Comparison of ENCODE assay signal across 8 cellular contexts in genomic region chr9:137302176-137303030, GRCh38. TPM values are rescaled to one million over a fixed set of nuclear protein-coding genes. Genes with fewer than 3 reads are reported as not detected.
DNase-seq lines count a peak whose midpoint lies in the region; TF ChIP-seq lines count a peak whose summit lies in the region.

A gene with protein sequence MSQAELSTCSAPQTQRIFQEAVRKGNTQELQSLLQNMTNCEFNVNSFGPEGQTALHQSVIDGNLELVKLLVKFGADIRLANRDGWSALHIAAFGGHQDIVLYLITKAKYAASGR (minus strand): TSS chr9:137302271. CDS start chr9:137301928, 343 bp downstream.

- 0 out of 2 replicates have a peak, but pooled peaks cover 1% of the 10 kb centered on the region for H3F3A ChIP-seq in SU-DHL-6 (ENCODE audit: insufficient read depth)

- peaks cover 90% of the 10 kb centered on the region for H3K4me1 ChIP-seq in left ventricle myocardium inferior
- peaks cover 39% of the 10 kb centered on the region for H3K4me1 ChIP-seq in prostate gland (replicated peaks)

- H3K4me3 ChIP-seq in SU-DHL-6 (ENCODE audit: insufficient read depth, low read length, poor library complexity, severe bottlenecking) = peak within 1 kb of the TSS; percentile 25
- H3K4me3 ChIP-seq in left ventricle myocardium inferior = peak within 1 kb of the TSS; percentile 80
- H3K4me3 ChIP-seq in prostate gland = peak within 1 kb of the TSS; percentile 40 to 55

- peak within 1 kb of the TSS; percentile 39 for H3K4me2 ChIP-seq in SU-DHL-6 (ENCODE audit: low read depth, low read length, poor library complexity, severe bottlenecking)

- POLR2A ChIA-PET in GM10248 (lab: Yijun Ruan, JAX) = interaction anchor here (0.5 to 2.4 kb wide), 17 partner anchors 9 to 303 kb away, joined by 3 to 12 read pairs (median 4); partner anchors contain the start of genes EXD3, NOXA1, NSMF and TOR4A

- peak; percentile 46 for TF ChIP-seq CTCF in GM10248 (IDR thresholded peaks at IDR 0.05; ENCODE audit: control extremely low read depth, extremely low read depth, low read depth, missing control alignments)
- peak; percentile 49 for TF ChIP-seq CTCF in SU-DHL-6 (IDR thresholded peaks at IDR 0.05; ENCODE audit: insufficient read depth, low read length, poor library complexity, severe bottlenecking)
- peak; percentile 66 for TF ChIP-seq CTCF in left ventricle myocardium inferior (IDR thresholded peaks at IDR 0.05; ENCODE audit: borderline replicate concordance)
- TF ChIP-seq CTCF in prostate gland (IDR thresholded peaks at IDR 0.05) = peak; percentile 28 to 69 (median 55)

- H3K9me2 ChIP-seq in SU-DHL-6 (replicated peaks; ENCODE audit: insufficient read depth, low read length) = no peaks in the 10 kb centered on the region

- H3K27ac ChIP-seq in SU-DHL-6 (ENCODE audit: low read depth, low read length) = no peak within 1 kb of the TSS
- peak within 1 kb of the TSS; percentile 92 for H3K27ac ChIP-seq in left ventricle myocardium inferior (replicated peaks)
- peak within 1 kb of the TSS; percentile 92 to 94 for H3K27ac ChIP-seq in prostate gland

- TF ChIP-seq POLR2A in prostate gland (IDR thresholded peaks at IDR 0.05) = peak; percentile 88

- no peaks in the 10 kb centered on the region for H3K79me2 ChIP-seq in SU-DHL-6 (ENCODE audit: insufficient read depth, low read length)

- H3K9ac ChIP-seq in SU-DHL-6 (ENCODE audit: low read length) = no peak within 1 kb of the TSS

- CTCF ChIA-PET in GM10248 (lab: Yijun Ruan, JAX) = interaction anchor here (0.7 to 4.1 kb wide), 28 partner anchors 9 to 281 kb away, joined by 3 to 24 read pairs (median 5); partner anchors contain the start of genes EXD3, NOXA1 and TOR4A

- H3K9me3 ChIP-seq in SU-DHL-6 (ENCODE audit: insufficient read depth, low read length) = no peaks in the 10 kb centered on the region
- H3K9me3 ChIP-seq in left ventricle myocardium inferior (replicated peaks) = no peaks in the 10 kb centered on the region
- H3K9me3 ChIP-seq in prostate gland = no peaks in the 10 kb centered on the region

- 4% methylated on average over 78 of the region's 121 CpGs for WGBS in prostate gland

- no peaks in the 10 kb centered on the region for H4K20me1 ChIP-seq in SU-DHL-6 (ENCODE audit: low read depth, low read length)

- H3K27me3 ChIP-seq in SU-DHL-6 (ENCODE audit: low read length) (no peaks in the 10 kb centered on the region), left ventricle myocardium inferior (ENCODE audit: low read depth) (peaks cover 56% of the 10 kb centered on the region), prostate gland (replicated peaks; ENCODE audit: insufficient read depth) (no peaks in the 10 kb centered on the region)

- no peaks in the 10 kb centered on the region for H3K36me3 ChIP-seq in SU-DHL-6 (ENCODE audit: low read length)
- H3K36me3 ChIP-seq in left ventricle myocardium inferior = no peaks in the 10 kb centered on the region
- no peaks in the 10 kb centered on the region for H3K36me3 ChIP-seq in prostate gland

- H2AFZ ChIP-seq in SU-DHL-6 (ENCODE audit: low read depth, low read length, severe bottlenecking) = no peak within 1 kb of the TSS

- intact Hi-C loops in left ventricle myocardium inferior (cut with micrococcal nuclease) = no loop called here
- intact Hi-C loops in prostate gland (cut with DNase I) = no loop called here

- peak; percentile 93 for DNase-seq in GM10248 (ENCODE audit: extremely low spot score)
- DNase-seq in HCEC 1CT = peak; percentile 41
- peak; percentile 86 for DNase-seq in NAMALWA (ENCODE audit: low spot score)
- peak; percentile 82 for DNase-seq in activated naive CD8-positive, alpha-beta T cell treated with anti-CD3 and anti-CD28 coated beads, Interleukin-2, amount 50 U/mL, for 16 hours (ENCODE audit: low read depth, low spot score)
- peak; percentile 91 for DNase-seq in left ventricle myocardium inferior
- peak; percentile 94 for DNase-seq in prostate gland (ENCODE audit: low spot score)
- DNase-seq in ureter (ENCODE audit: low spot score) = peak; percentile 89

RNA-seq across cellular contexts. Expression of the gene that starts here (rescaled TPM):
- total RNA-seq in left ventricle myocardium inferior (5.1 TPM), prostate gland (10 to 100 TPM; 22.4 to 24.3 TPM), ureter (7.1 TPM)

Comparison
In these comparisons a context has a peak if more than half of its experiments do, and no peak if none do; other contexts are left out.
1. DNase-seq: peak in every context shown above with its lines; median percentile 94 in prostate gland; 93 in GM10248; 91 in left ventricle myocardium inferior; 89 in ureter; 86 in NAMALWA; 82 in activated naive CD8-positive, alpha-beta T cell treated with anti-CD3 and anti-CD28 coated beads, Interleukin-2, amount 50 U/mL, for 16 hours; 41 in HCEC 1CT.
2. H3K4me3 ChIP-seq: peak in every context shown above with its lines; median percentile 80 in left ventricle myocardium inferior; 48 in prostate gland; 25 in SU-DHL-6.